27 cellular contexts compared by ENCODE assay signal in genomic region chr6:110041830-110042229, GRCh38.
"Had no signal": no experiment of that assay in that cellular context is flagged by ENCODE, and none has a peak within 500 bp of the region (broad histone marks: within the 10 kb centered on the region; RNA-seq: fewer than 3 reads in every experiment).

No MANE protein-coding gene starts in this region.

- H3K4me3 Mint-ChIP-seq: dendritic cell treated with granulocyte-macrophage colony-stimulating factor and Interleukin-4, amounts not matched to agents 40 ng/mL and 50 ng/mL, for 4 days; endodermal cell; mesothelial cell of epicardium; natural killer cell treated with Interleukin-12 subunit alpha and Interleukin-12 subunit beta and Interleukin-15 and Interleukin-18, amount 100 ng/mL, for 72 hours; neural crest cell; stimulated activated naive B cell treated with anti-CD40 and anti-IgM and Interleukin-4, amounts not matched to agents 10 μg/mL and 1 μg/mL and 100 μg/mL, for 72 hours; type B pancreatic cell had no signal

- H3K9me3 Mint-ChIP-seq: dendritic cell treated with granulocyte-macrophage colony-stimulating factor and Interleukin-4, amounts not matched to agents 40 ng/mL and 50 ng/mL, for 4 days; mesothelial cell of epicardium; natural killer cell treated with Interleukin-12 subunit alpha and Interleukin-12 subunit beta and Interleukin-15 and Interleukin-18, amount 100 ng/mL, for 72 hours; neural crest cell; stimulated activated naive B cell treated with anti-CD40 and anti-IgM and Interleukin-4, amounts not matched to agents 10 μg/mL and 1 μg/mL and 100 μg/mL, for 72 hours; type B pancreatic cell had no signal

- H3K27ac Mint-ChIP-seq: dendritic cell treated with granulocyte-macrophage colony-stimulating factor and Interleukin-4, amounts not matched to agents 40 ng/mL and 50 ng/mL, for 4 days; endodermal cell; mesothelial cell of epicardium; naive B cell; natural killer cell treated with Interleukin-12 subunit alpha and Interleukin-12 subunit beta and Interleukin-15 and Interleukin-18, amount 100 ng/mL, for 72 hours; stimulated activated naive B cell treated with anti-CD40 and anti-IgM and Interleukin-4, amounts not matched to agents 10 μg/mL and 1 μg/mL and 100 μg/mL, for 72 hours; type B pancreatic cell had no signal

- H3K27ac ChIP-seq: colonic mucosa, heart right ventricle, neutrophil, pancreas, right lobe of liver, stomach, thyroid gland had no signal

- H3K36me3 Mint-ChIP-seq: mesothelial cell of epicardium; naive B cell; natural killer cell treated with Interleukin-12 subunit alpha and Interleukin-12 subunit beta and Interleukin-15 and Interleukin-18, amount 100 ng/mL, for 72 hours; stimulated activated naive B cell treated with anti-CD40 and anti-IgM and Interleukin-4, amounts not matched to agents 10 μg/mL and 1 μg/mL and 100 μg/mL, for 72 hours; type B pancreatic cell had no signal

- ATAC-seq: heart right ventricle; left lobe of liver; mucosa of descending colon; natural killer cell treated with Interleukin-12 subunit alpha and Interleukin-12 subunit beta and Interleukin-15 and Interleukin-18, amount 100 ng/mL, for 72 hours; pancreas; right lobe of liver; stimulated activated naive B cell treated with anti-CD40 and anti-IgM and Interleukin-4, amounts not matched to agents 10 μg/mL and 1 μg/mL and 100 μg/mL, for 72 hours had no signal

- DNase-seq: colonic mucosa; effector CD8-positive, alpha-beta T cell; endodermal cell; esophagus squamous epithelium; foreskin melanocyte; glutamatergic neuron; heart right ventricle; hypothalamus; kidney; mesenchymal stem cell; mucosa of descending colon; naive B cell; pancreas; right lobe of liver; small intestine; stimulated activated CD4-positive, alpha-beta T cell treated with anti-CD3 and anti-CD28 coated beads, Interleukin-15, amount 100 ng/mL, for 24 hours; stimulated activated CD4-positive, alpha-beta T cell treated with anti-CD3 and anti-CD28 coated beads, Interleukin-2, amount 100 ng/mL, for 48 hours; stimulated activated naive B cell treated with anti-CD40 and anti-IgM and Interleukin-4, amounts not matched to agents 10 μg/mL and 1 μg/mL and 100 μg/mL, for 72 hours; stomach; thyroid gland had no signal

- H3K27me3 Mint-ChIP-seq: naive B cell; natural killer cell treated with Interleukin-12 subunit alpha and Interleukin-12 subunit beta and Interleukin-15 and Interleukin-18, amount 100 ng/mL, for 72 hours; stimulated activated naive B cell treated with anti-CD40 and anti-IgM and Interleukin-4, amounts not matched to agents 10 μg/mL and 1 μg/mL and 100 μg/mL, for 72 hours; type B pancreatic cell had no signal
